In genomic region chr13:108508263-108508662, GRCh38 we compare ENCODE assay signal across 8 cellular contexts.
A peak's percentile ranks its signal among the peaks of the same experiment; 100 is the strongest.
DNase-seq lines count a peak whose midpoint lies in the region; ATAC-seq and TF ChIP-seq lines count a peak whose summit lies in the region.

No MANE protein-coding gene starts in this region.

- H3K9me3 Mint-ChIP-seq in glutamatergic neuron (ENCODE audit: unreplicated experiment): peaks cover 1% of the 10 kb centered on the region
- peaks cover 43% of the 10 kb centered on the region for H3K9me3 Mint-ChIP-seq in HFFc6

- no peak overlapping the region for H3K4me3 Mint-ChIP-seq in glutamatergic neuron (ENCODE audit: unreplicated experiment)
- no peak overlapping the region for H3K4me3 Mint-ChIP-seq in HFFc6

- H3K4me3 ChIP-seq in GM12865 (ENCODE audit: low read depth, low read length) (no peak overlapping the region), sigmoid colon (no peak overlapping the region)

- H3K4me1 Mint-ChIP-seq in glutamatergic neuron (ENCODE audit: low read depth, unreplicated experiment): no peaks in the 10 kb centered on the region
- H3K4me1 Mint-ChIP-seq in HFFc6 (ENCODE audit: low read depth): no peaks in the 10 kb centered on the region

- H3K27me3 Mint-ChIP-seq in glutamatergic neuron (ENCODE audit: unreplicated experiment): no peaks in the 10 kb centered on the region
- no peaks in the 10 kb centered on the region for H3K27me3 Mint-ChIP-seq in HFFc6 (ENCODE audit: insufficient read depth)

- TF ChIP-seq POLR2A in sigmoid colon (IDR thresholded peaks at IDR 0.05): no peak

- no peaks in the 10 kb centered on the region for H3K36me3 ChIP-seq in sigmoid colon

- H3K9me3 ChIP-seq in sigmoid colon: no peaks in the 10 kb centered on the region

- DNase-seq in GM12865 (ENCODE audit: low read depth): no peak
- DNase-seq in SK-N-DZ (ENCODE audit: low spot score): peak; percentile 35
- no peak for DNase-seq in glutamatergic neuron
- DNase-seq in sigmoid colon: no peak
- no peak for DNase-seq in HFFc6

- H3K27ac Mint-ChIP-seq in glutamatergic neuron (ENCODE audit: unreplicated experiment): peak overlapping the region; percentile 8
- no peak overlapping the region for H3K27ac Mint-ChIP-seq in HFFc6

- TF ChIP-seq CTCF in 22Rv1 (IDR thresholded peaks at IDR 0.05) (peak; percentile 37), GM12865 (IDR thresholded peaks at IDR 0.05; ENCODE audit: insufficient read depth, low read depth, low read length, missing control alignments) (peak; percentile 13), glutamatergic neuron (IDR thresholded peaks at IDR 0.05; ENCODE audit: partially characterized antibody, unreplicated experiment) (peak; percentile 46), sigmoid colon (IDR thresholded peaks at IDR 0.05) (peak in 2 of 4 experiments; percentile 11 to 16), HFFc6 (IDR thresholded peaks at IDR 0.05) (no peak; the same call in 1 of the 2 replicates)

- H3K27ac ChIP-seq in 22Rv1 (no peak overlapping the region), sigmoid colon (no peak overlapping the region)

- TF ChIP-seq EP300 in sigmoid colon (IDR thresholded peaks at IDR 0.05): no peak

- ATAC-seq in HG03520 (IDR thresholded peaks at IDR 0.05; ENCODE audit: unreplicated experiment) (no peak), GM19395 (IDR thresholded peaks at IDR 0.05; ENCODE audit: unreplicated experiment) (no peak)

- H3K36me3 Mint-ChIP-seq in glutamatergic neuron (ENCODE audit: unreplicated experiment) (peaks cover 9% of the 10 kb centered on the region), HFFc6 (ENCODE audit: low read depth) (no peaks in the 10 kb centered on the region)

- intact Hi-C loops in sigmoid colon (cut with DNase I): no loop called here

- 9 to 12% methylated on average over 1 of the region's 1 CpG for WGBS in sigmoid colon, 2 donors

- no peaks in the 10 kb centered on the region for H3K4me1 ChIP-seq in sigmoid colon

- no peaks in the 10 kb centered on the region for H3K27me3 ChIP-seq in sigmoid colon
